ENCODE assay signal across 2 cellular contexts in genomic region chr1:57146100-57146499, GRCh38.
TF ChIP-seq lines count a peak whose summit lies in the region.

No MANE protein-coding gene starts in this region.

TF ChIP-seq in IMR-90, 13 proteins besides CTCF, POLR2A, EP300 and RAD21 (continued from another document):
- TF ChIP-seq ELK1 (IDR thresholded peaks at IDR 0.05; ENCODE audit: borderline replicate concordance, low read depth, low read length) (no peak), MXI1 (IDR thresholded peaks at IDR 0.05; ENCODE audit: borderline replicate concordance, low read depth, low read length) (no peak), SMC3 (IDR thresholded peaks at IDR 0.05; ENCODE audit: low read depth, low read length) (no peak), CHD1 (IDR thresholded peaks at IDR 0.05; ENCODE audit: low read depth, low read length) (no peak), BHLHE40 (IDR thresholded peaks at IDR 0.05; ENCODE audit: low read depth, low read length) (no peak)

TF ChIP-seq in HepG2, 621 proteins besides CTCF, POLR2A, EP300 and RAD21 (continued from another document):
- TF ChIP-seq, protein P1, sequence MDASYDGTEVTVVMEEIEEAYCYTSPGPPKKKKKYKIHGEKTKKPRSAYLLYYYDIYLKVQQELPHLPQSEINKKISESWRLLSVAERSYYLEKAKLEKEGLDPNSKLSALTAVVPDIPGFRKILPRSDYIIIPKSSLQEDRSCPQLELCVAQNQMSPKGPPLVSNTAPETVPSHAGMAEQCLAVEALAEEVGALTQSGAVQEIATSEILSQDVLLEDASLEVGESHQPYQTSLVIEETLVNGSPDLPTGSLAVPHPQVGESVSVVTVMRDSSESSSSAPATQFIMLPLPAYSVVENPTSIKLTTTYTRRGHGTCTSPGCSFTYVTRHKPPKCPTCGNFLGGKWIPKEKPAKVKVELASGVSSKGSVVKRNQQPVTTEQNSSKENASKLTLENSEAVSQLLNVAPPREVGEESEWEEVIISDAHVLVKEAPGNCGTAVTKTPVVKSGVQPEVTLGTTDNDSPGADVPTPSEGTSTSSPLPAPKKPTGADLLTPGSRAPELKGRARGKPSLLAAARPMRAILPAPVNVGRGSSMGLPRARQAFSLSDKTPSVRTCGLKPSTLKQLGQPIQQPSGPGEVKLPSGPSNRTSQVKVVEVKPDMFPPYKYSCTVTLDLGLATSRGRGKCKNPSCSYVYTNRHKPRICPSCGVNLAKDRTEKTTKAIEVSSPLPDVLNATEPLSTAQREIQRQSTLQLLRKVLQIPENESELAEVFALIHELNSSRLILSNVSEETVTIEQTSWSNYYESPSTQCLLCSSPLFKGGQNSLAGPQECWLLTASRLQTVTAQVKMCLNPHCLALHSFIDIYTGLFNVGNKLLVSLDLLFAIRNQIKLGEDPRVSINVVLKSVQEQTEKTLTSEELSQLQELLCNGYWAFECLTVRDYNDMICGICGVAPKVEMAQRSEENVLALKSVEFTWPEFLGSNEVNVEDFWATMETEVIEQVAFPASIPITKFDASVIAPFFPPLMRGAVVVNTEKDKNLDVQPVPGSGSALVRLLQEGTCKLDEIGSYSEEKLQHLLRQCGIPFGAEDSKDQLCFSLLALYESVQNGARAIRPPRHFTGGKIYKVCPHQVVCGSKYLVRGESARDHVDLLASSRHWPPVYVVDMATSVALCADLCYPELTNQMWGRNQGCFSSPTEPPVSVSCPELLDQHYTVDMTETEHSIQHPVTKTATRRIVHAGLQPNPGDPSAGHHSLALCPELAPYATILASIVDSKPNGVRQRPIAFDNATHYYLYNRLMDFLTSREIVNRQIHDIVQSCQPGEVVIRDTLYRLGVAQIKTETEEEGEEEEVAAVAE (CRISPR knock-in tag; IDR thresholded peaks at IDR 0.05; ENCODE audit: borderline replicate concordance), result no peak
- TF ChIP-seq PBX2 (CRISPR knock-in tag; IDR thresholded peaks at IDR 0.05), result no peak
- no peak for TF ChIP-seq KLF16 (CRISPR knock-in tag; IDR thresholded peaks at IDR 0.05)
- no peak for TF ChIP-seq GATA4 (IDR thresholded peaks at IDR 0.05; ENCODE audit: borderline replicate concordance, low read depth)
- TF ChIP-seq RXRB (CRISPR knock-in tag; IDR thresholded peaks at IDR 0.05; ENCODE audit: borderline replicate concordance), result no peak
- TF ChIP-seq MATR3 (CRISPR knock-in tag; IDR thresholded peaks at IDR 0.05), result no peak
- no peak for TF ChIP-seq KMT2B (CRISPR knock-in tag; IDR thresholded peaks at IDR 0.05)
- no peak for TF ChIP-seq KLF12 (CRISPR knock-in tag; IDR thresholded peaks at IDR 0.05; ENCODE audit: borderline replicate concordance)
- no peak for TF ChIP-seq ZSCAN30 (CRISPR knock-in tag; IDR thresholded peaks at IDR 0.05)
- TF ChIP-seq MAX (IDR thresholded peaks at IDR 0.05), result no peak
